In the genomic region with DNA sequence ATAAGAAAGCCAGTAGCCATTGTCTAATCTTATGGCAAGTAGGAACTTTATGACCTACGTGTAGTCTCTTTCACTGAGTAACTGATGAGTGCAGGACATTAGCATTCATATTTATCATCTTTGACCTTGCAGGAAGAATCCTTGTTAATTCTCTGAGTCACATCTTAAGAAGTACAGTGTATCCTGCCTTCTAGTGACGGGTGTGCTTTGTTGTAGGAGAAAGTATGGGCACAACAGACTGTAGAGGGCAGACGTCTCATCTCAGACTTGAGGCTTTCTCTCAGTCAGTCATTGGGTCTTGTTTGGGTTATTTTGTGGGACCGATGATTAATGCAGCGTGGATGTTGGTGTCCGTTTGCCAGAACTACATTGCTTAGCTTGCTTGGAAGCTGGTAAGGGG, we compare ENCODE assay signal across 1 cellular context.
TF ChIP-seq lines count a peak whose summit lies in the region.

No MANE protein-coding gene starts in this region.

TF ChIP-seq in GM23338, 12 proteins besides CTCF, POLR2A, EP300 and RAD21 (continued from another document):
- TF ChIP-seq, protein P1, sequence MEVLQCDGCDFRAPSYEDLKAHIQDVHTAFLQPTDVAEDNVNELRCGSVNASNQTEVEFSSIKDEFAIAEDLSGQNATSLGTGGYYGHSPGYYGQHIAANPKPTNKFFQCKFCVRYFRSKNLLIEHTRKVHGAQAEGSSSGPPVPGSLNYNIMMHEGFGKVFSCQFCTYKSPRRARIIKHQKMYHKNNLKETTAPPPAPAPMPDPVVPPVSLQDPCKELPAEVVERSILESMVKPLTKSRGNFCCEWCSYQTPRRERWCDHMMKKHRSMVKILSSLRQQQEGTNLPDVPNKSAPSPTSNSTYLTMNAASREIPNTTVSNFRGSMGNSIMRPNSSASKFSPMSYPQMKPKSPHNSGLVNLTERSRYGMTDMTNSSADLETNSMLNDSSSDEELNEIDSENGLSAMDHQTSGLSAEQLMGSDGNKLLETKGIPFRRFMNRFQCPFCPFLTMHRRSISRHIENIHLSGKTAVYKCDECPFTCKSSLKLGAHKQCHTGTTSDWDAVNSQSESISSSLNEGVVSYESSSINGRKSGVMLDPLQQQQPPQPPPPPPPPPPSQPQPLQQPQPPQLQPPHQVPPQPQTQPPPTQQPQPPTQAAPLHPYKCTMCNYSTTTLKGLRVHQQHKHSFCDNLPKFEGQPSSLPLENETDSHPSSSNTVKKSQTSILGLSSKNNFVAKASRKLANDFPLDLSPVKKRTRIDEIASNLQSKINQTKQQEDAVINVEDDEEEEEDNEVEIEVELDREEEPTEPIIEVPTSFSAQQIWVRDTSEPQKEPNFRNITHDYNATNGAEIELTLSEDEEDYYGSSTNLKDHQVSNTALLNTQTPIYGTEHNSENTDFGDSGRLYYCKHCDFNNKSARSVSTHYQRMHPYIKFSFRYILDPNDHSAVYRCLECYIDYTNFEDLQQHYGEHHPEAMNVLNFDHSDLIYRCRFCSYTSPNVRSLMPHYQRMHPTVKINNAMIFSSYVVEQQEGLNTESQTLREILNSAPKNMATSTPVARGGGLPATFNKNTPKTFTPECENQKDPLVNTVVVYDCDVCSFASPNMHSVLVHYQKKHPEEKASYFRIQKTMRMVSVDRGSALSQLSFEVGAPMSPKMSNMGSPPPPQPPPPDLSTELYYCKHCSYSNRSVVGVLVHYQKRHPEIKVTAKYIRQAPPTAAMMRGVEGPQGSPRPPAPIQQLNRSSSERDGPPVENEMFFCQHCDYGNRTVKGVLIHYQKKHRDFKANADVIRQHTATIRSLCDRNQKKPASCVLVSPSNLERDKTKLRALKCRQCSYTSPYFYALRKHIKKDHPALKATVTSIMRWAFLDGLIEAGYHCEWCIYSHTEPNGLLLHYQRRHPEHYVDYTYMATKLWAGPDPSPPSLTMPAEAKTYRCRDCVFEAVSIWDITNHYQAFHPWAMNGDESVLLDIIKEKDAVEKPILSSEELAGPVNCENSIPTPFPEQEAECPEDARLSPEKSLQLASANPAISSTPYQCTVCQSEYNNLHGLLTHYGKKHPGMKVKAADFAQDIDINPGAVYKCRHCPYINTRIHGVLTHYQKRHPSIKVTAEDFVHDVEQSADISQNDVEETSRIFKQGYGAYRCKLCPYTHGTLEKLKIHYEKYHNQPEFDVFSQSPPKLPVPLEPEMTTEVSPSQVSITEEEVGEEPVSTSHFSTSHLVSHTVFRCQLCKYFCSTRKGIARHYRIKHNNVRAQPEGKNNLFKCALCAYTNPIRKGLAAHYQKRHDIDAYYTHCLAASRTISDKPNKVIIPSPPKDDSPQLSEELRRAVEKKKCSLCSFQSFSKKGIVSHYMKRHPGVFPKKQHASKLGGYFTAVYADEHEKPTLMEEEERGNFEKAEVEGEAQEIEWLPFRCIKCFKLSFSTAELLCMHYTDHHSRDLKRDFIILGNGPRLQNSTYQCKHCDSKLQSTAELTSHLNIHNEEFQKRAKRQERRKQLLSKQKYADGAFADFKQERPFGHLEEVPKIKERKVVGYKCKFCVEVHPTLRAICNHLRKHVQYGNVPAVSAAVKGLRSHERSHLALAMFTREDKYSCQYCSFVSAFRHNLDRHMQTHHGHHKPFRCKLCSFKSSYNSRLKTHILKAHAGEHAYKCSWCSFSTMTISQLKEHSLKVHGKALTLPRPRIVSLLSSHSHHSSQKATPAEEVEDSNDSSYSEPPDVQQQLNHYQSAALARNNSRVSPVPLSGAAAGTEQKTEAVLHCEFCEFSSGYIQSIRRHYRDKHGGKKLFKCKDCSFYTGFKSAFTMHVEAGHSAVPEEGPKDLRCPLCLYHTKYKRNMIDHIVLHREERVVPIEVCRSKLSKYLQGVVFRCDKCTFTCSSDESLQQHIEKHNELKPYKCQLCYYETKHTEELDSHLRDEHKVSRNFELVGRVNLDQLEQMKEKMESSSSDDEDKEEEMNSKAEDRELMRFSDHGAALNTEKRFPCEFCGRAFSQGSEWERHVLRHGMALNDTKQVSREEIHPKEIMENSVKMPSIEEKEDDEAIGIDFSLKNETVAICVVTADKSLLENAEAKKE (CRISPR knock-in tag; IDR thresholded peaks at IDR 0.05): no peak
- TF ChIP-seq JUNB (IDR thresholded peaks at IDR 0.05; ENCODE audit: unreplicated experiment) (no peak), EZH2 (IDR thresholded peaks at IDR 0.05; ENCODE audit: low read depth, unreplicated experiment) (no peak), EZH2phosphoT487 (IDR thresholded peaks at IDR 0.05; ENCODE audit: unreplicated experiment) (no peak), ZNF331 (CRISPR knock-in tag; IDR thresholded peaks at IDR 0.05; ENCODE audit: low read depth) (no peak), NANOG (IDR thresholded peaks at IDR 0.05; ENCODE audit: borderline replicate concordance) (no peak)
- TF ChIP-seq, protein P2, sequence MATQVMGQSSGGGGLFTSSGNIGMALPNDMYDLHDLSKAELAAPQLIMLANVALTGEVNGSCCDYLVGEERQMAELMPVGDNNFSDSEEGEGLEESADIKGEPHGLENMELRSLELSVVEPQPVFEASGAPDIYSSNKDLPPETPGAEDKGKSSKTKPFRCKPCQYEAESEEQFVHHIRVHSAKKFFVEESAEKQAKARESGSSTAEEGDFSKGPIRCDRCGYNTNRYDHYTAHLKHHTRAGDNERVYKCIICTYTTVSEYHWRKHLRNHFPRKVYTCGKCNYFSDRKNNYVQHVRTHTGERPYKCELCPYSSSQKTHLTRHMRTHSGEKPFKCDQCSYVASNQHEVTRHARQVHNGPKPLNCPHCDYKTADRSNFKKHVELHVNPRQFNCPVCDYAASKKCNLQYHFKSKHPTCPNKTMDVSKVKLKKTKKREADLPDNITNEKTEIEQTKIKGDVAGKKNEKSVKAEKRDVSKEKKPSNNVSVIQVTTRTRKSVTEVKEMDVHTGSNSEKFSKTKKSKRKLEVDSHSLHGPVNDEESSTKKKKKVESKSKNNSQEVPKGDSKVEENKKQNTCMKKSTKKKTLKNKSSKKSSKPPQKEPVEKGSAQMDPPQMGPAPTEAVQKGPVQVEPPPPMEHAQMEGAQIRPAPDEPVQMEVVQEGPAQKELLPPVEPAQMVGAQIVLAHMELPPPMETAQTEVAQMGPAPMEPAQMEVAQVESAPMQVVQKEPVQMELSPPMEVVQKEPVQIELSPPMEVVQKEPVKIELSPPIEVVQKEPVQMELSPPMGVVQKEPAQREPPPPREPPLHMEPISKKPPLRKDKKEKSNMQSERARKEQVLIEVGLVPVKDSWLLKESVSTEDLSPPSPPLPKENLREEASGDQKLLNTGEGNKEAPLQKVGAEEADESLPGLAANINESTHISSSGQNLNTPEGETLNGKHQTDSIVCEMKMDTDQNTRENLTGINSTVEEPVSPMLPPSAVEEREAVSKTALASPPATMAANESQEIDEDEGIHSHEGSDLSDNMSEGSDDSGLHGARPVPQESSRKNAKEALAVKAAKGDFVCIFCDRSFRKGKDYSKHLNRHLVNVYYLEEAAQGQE (IDR thresholded peaks at IDR 0.05; ENCODE audit: unreplicated experiment): no peak
